In genomic region chr16:48526058-48526957, GRCh38 we compare ENCODE assay signal across 1 cellular context.
TF ChIP-seq lines count a peak whose summit lies in the region.

No MANE protein-coding gene starts in this region.

TF ChIP-seq in HepG2, 621 proteins besides CTCF, POLR2A, EP300 and RAD21 (continued from another document and continues in another):
- 0 out of 2 replicates have a peak, but pooled peaks have one; percentile 34 for TF ChIP-seq ZMAT3 (CRISPR knock-in tag; conservative IDR thresholded peaks at IDR 0.05)
- peak; percentile 89 for TF ChIP-seq ZNF501 (CRISPR knock-in tag; IDR thresholded peaks at IDR 0.05)
- peak; percentile 31; the same call in 1 of the 2 replicates for TF ChIP-seq ZNF362 (CRISPR knock-in tag; IDR thresholded peaks at IDR 0.05; ENCODE audit: borderline replicate concordance)
- peak; percentile 31; the same call in 1 of the 2 replicates for TF ChIP-seq KDM6A (CRISPR knock-in tag; IDR thresholded peaks at IDR 0.05; ENCODE audit: low read depth)
- TF ChIP-seq WIZ (CRISPR knock-in tag; IDR thresholded peaks at IDR 0.05) = 0 out of 2 replicates have a peak, but pooled peaks have one; percentile 10
- TF ChIP-seq IRF9 (CRISPR knock-in tag; IDR thresholded peaks at IDR 0.05; ENCODE audit: borderline replicate concordance) = 0 out of 2 replicates have a peak, but pooled peaks have one; percentile 11
- TF ChIP-seq REPIN1 (CRISPR knock-in tag; IDR thresholded peaks at IDR 0.05; ENCODE audit: borderline replicate concordance, low read depth) = 0 out of 2 replicates have a peak, but pooled peaks have one; percentile 19
- peak; percentile 80; the same call in 1 of the 2 replicates for TF ChIP-seq HINFP (CRISPR knock-in tag; IDR thresholded peaks at IDR 0.05; ENCODE audit: low read depth)
- no peak for TF ChIP-seq ZSCAN12 (CRISPR knock-in tag; IDR thresholded peaks at IDR 0.05)
- peak; percentile 6; the same call in 1 of the 2 replicates for TF ChIP-seq GATAD1 (CRISPR knock-in tag; IDR thresholded peaks at IDR 0.05)
- no peak for TF ChIP-seq ZNF780A (CRISPR knock-in tag; IDR thresholded peaks at IDR 0.05)
- TF ChIP-seq ASH2L (IDR thresholded peaks at IDR 0.05; ENCODE audit: insufficient read length, low read depth, low read length) = peak; percentile 59
- no peak for TF ChIP-seq ZNF264 (CRISPR knock-in tag; IDR thresholded peaks at IDR 0.05)
- TF ChIP-seq HOMEZ (CRISPR knock-in tag; IDR thresholded peaks at IDR 0.05; ENCODE audit: low read depth) = peak; percentile 58
- peak; percentile 79; the same call in 1 of the 2 replicates for TF ChIP-seq ELF4 (CRISPR knock-in tag; IDR thresholded peaks at IDR 0.05; ENCODE audit: borderline replicate concordance)
- TF ChIP-seq ZNF234 (CRISPR knock-in tag; conservative IDR thresholded peaks at IDR 0.05) = no peak
- no peak for TF ChIP-seq MIER2 (CRISPR knock-in tag; IDR thresholded peaks at IDR 0.05)
- TF ChIP-seq ARNTL (CRISPR knock-in tag; IDR thresholded peaks at IDR 0.05) = peak; percentile 81
- peak; percentile 39; the same call in 1 of the 2 replicates for TF ChIP-seq ZNF124 (CRISPR knock-in tag; IDR thresholded peaks at IDR 0.05)
- peak; percentile 94; the same call in 1 of the 2 replicates for TF ChIP-seq MTERF4 (CRISPR knock-in tag; IDR thresholded peaks at IDR 0.05)
- 0 out of 2 replicates have a peak, but pooled peaks have one; percentile 8 for TF ChIP-seq ZNF441 (CRISPR knock-in tag; IDR thresholded peaks at IDR 0.05; ENCODE audit: borderline replicate concordance)
- TF ChIP-seq HMG20A (CRISPR knock-in tag; IDR thresholded peaks at IDR 0.05; ENCODE audit: borderline replicate concordance) = peak; percentile 42; the same call in 1 of the 2 replicates
- TF ChIP-seq KLF16 (CRISPR knock-in tag; IDR thresholded peaks at IDR 0.05) = 0 out of 4 replicates have a peak, but pooled peaks of 1 of the 2 experiments have one; percentile 19
- TF ChIP-seq ZNF772 (CRISPR knock-in tag; IDR thresholded peaks at IDR 0.05) = peak; percentile 96
- TF ChIP-seq HIVEP1 (CRISPR knock-in tag; IDR thresholded peaks at IDR 0.05) = no peak; the same call in 1 of the 2 replicates
- TF ChIP-seq ZNF337 (CRISPR knock-in tag; IDR thresholded peaks at IDR 0.05; ENCODE audit: borderline replicate concordance, low read depth) = 0 out of 2 replicates have a peak, but pooled peaks have one; percentile 42
- no peak for TF ChIP-seq PCBP1 (IDR thresholded peaks at IDR 0.05; ENCODE audit: borderline replicate concordance, low read depth, low read length)
- TF ChIP-seq DMAP1 (CRISPR knock-in tag; IDR thresholded peaks at IDR 0.05) = peak; percentile 35; the same call in 1 of the 2 replicates
- TF ChIP-seq SOX13 (IDR thresholded peaks at IDR 0.05) = no peak
- peak in 1 of 2 experiments; percentile 47; a peak in 1 of 4 replicates for TF ChIP-seq SOX13 (CRISPR knock-in tag; conservative IDR thresholded peaks at IDR 0.05 in 1 of 2, IDR thresholded peaks at IDR 0.05 in 1 of 2)
- TF ChIP-seq CBX2 (IDR thresholded peaks at IDR 0.05; ENCODE audit: low read depth, low read length) = no peak
- no peak; the same call in 1 of the 2 replicates for TF ChIP-seq CBX2 (CRISPR knock-in tag; IDR thresholded peaks at IDR 0.05; ENCODE audit: low read depth)
- TF ChIP-seq SP2 (CRISPR knock-in tag; IDR thresholded peaks at IDR 0.05) = 0 out of 2 replicates have a peak, but pooled peaks have one; percentile 19
- peak; percentile 37; the same call in 1 of the 2 replicates for TF ChIP-seq KAT8 (CRISPR knock-in tag; IDR thresholded peaks at IDR 0.05)
- TF ChIP-seq ATF6 (CRISPR knock-in tag; conservative IDR thresholded peaks at IDR 0.05) = no peak
- no peak for TF ChIP-seq GFI1 (CRISPR knock-in tag; IDR thresholded peaks at IDR 0.05; ENCODE audit: borderline replicate concordance)
- TF ChIP-seq KDM1A (CRISPR knock-in tag; IDR thresholded peaks at IDR 0.05) = peak; percentile 58; the same call in 1 of the 2 replicates
- TF ChIP-seq USF2 (IDR thresholded peaks at IDR 0.05; ENCODE audit: low read depth, low read length) = no peak
- 0 out of 2 replicates have a peak, but pooled peaks have one; percentile 44 for TF ChIP-seq USF2 (CRISPR knock-in tag; IDR thresholded peaks at IDR 0.05; ENCODE audit: borderline replicate concordance)
- TF ChIP-seq FOSL2 (CRISPR knock-in tag; IDR thresholded peaks at IDR 0.05) = peak; percentile 86
- TF ChIP-seq ZNF710 (CRISPR knock-in tag; IDR thresholded peaks at IDR 0.05; ENCODE audit: borderline replicate concordance) = peak; percentile 33; the same call in 1 of the 2 replicates
- TF ChIP-seq ZNF687 (CRISPR knock-in tag; IDR thresholded peaks at IDR 0.05) = peak; percentile 83
- TF ChIP-seq ELF1 (CRISPR knock-in tag; IDR thresholded peaks at IDR 0.05) = peak; percentile 59; the same call in 1 of the 2 replicates
- no peak for TF ChIP-seq GABPA (IDR thresholded peaks at IDR 0.05; ENCODE audit: low read depth, low read length)
- TF ChIP-seq GABPA (CRISPR knock-in tag; IDR thresholded peaks at IDR 0.05; ENCODE audit: low read depth) = peak; percentile 56
- peak; percentile 66 for TF ChIP-seq NR2F6 (IDR thresholded peaks at IDR 0.05)
- TF ChIP-seq NR2F6 (CRISPR knock-in tag; IDR thresholded peaks at IDR 0.05) = peak; percentile 87
- peak; percentile 18; the same call in 1 of the 2 replicates for TF ChIP-seq ZSCAN21 (CRISPR knock-in tag; IDR thresholded peaks at IDR 0.05; ENCODE audit: borderline replicate concordance)
- no peak for TF ChIP-seq SCMH1 (CRISPR knock-in tag; IDR thresholded peaks at IDR 0.05; ENCODE audit: borderline replicate concordance)
- no peak for TF ChIP-seq ZNF180 (CRISPR knock-in tag; IDR thresholded peaks at IDR 0.05; ENCODE audit: borderline replicate concordance, low read depth)
- TF ChIP-seq DPF2 (CRISPR knock-in tag; IDR thresholded peaks at IDR 0.05; ENCODE audit: borderline replicate concordance, low read depth) = peak; percentile 86
